In the genomic region with DNA sequence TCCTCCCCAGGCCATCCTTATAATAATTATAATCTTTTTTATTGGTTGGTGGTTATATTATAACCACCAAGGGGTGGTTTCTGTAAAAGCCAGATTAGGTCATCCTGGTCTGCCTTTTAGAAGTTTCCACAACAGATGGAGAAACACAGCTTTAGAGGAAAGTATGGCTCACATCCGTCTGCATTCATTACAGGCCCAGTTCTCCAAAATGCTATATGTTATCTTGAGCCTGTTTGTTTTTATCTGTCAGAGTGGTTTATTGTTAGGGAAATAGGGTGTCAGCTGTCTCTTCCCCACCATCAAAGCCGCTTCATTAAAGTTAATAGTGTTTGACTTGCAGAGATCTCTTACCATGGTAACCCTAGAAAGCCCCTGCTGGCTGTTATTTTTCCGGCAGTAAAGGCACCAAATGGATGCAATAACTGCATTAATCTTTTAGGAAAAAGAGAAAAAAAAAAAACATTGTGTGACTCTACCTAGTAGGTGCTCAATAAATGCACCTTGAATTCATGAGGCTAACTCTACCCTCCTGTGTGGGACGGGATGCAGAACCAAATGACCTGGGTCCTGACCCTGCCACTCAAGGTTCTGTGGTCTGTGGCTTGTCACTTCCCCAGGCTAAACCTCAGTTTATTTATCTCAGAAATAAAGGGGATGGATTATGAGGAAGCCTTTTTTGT, we compare ENCODE assay signal across 22 cellular contexts.
DNase-seq lines count a peak whose midpoint lies in the region; FAIRE-seq and TF ChIP-seq lines count a peak whose summit lies in the region.
"Had no signal": no experiment of that assay in that cellular context is flagged by ENCODE, and none has a peak within 500 bp of the region (broad histone marks: within the 10 kb centered on the region; RNA-seq: fewer than 3 reads in every experiment).

No MANE protein-coding gene starts in this region.

- no peaks in the 10 kb centered on the region for H3K79me2 ChIP-seq in smooth muscle cell (ENCODE audit: low read depth)

- peak; percentile 94 for DNase-seq in NCI-H2171 treated with DMSO at 0.1 percent for 48 hours (lab: John Stamatoyannopoulos, UW)
- peak; percentile 82 for DNase-seq in amniotic epithelial cell (ENCODE audit: low read depth)
- no peak for DNase-seq in smooth muscle cell (lab: John Stamatoyannopoulos, UW; ENCODE audit: unreplicated experiment)
- DNase-seq in sigmoid colon = no peak
- DNase-seq in activated CD4-positive, alpha-beta T cell treated with anti-CD3 and anti-CD28 coated beads for 4 hours = no peak
- no peak for DNase-seq in RCC 7860 (ENCODE audit: low spot score)
- DNase-seq: activated CD8-positive, alpha-beta memory T cell treated with anti-CD3 and anti-CD28 coated beads, Interleukin-2, amount 50 U/mL, for 4 hours; activated effector memory CD4-positive, alpha-beta T cell treated with Interleukin-2 at 50 U/mL for 16 hours; CD4-positive, alpha-beta T cell; colonic mucosa; DMS153; effector memory CD8-positive, alpha-beta T cell; GF-D8; Kasumi-1; NCI-H1417; NCI-H524 treated with DMSO at 0.1 percent for 48 hours; PC-3; stimulated activated CD4-positive, alpha-beta T cell treated with anti-CD3 and anti-CD28 coated beads, Interleukin-2, amount 100 ng/mL, for 48 hours; stimulated activated naive B cell treated with anti-CD40 and anti-IgM and Interleukin-4, amounts not matched to agents 10 μg/mL and 1 μg/mL and 100 μg/mL, for 72 hours; WERI-Rb-1 had no signal

- H4K20me1 ChIP-seq in smooth muscle cell (ENCODE audit: low read depth) = no peaks in the 10 kb centered on the region

- peak overlapping the region; percentile 52 for H3K9ac ChIP-seq in smooth muscle cell (ENCODE audit: low read depth)

- H3K27ac ChIP-seq in HEK293 (ENCODE audit: extremely low read depth, low read depth, low read length) (peak overlapping the region; percentile 55), smooth muscle cell (ENCODE audit: low read depth) (peak overlapping the region; percentile 89), sigmoid colon (no peak overlapping the region)
- H3K27ac ChIP-seq: colonic mucosa, WERI-Rb-1 had no signal

- no peak overlapping the region for H2AFZ ChIP-seq in smooth muscle cell (ENCODE audit: low read depth)

- WGBS in smooth muscle cell (ENCODE audit: low lambda C conversion rate) = 17% methylated on average over 4 of the region's 4 CpGs
- 59 to 71% methylated on average over 4 of the region's 4 CpGs for WGBS in sigmoid colon, 2 donors

- H3K4me1 ChIP-seq in HEK293 (ENCODE audit: control insufficient read depth, insufficient read depth, low read length) (peaks cover 12% of the 10 kb centered on the region), smooth muscle cell (ENCODE audit: low read depth) (peaks cover 12% of the 10 kb centered on the region), sigmoid colon (no peaks in the 10 kb centered on the region)
- H3K4me1 ChIP-seq: colonic mucosa had no signal

- H3K9me3 ChIP-seq in HEK293 (ENCODE audit: control insufficient read depth, insufficient read depth, low read depth, low read length) = no peaks in the 10 kb centered on the region
- H3K9me3 ChIP-seq in smooth muscle cell (replicated peaks; ENCODE audit: low read depth) = no peaks in the 10 kb centered on the region
- H3K9me3 ChIP-seq in sigmoid colon = no peaks in the 10 kb centered on the region
- H3K9me3 ChIP-seq: colonic mucosa had no signal

- H3K4me3 ChIP-seq in HEK293 (ENCODE audit: low read depth, low read length) (no peak overlapping the region), smooth muscle cell (no peak overlapping the region), sigmoid colon (no peak overlapping the region)
- H3K4me3 ChIP-seq: colonic mucosa, lung had no signal

- FAIRE-seq in RCC 7860 (lab: Jason Lieb, UNC) = no peak

- H3K27me3 ChIP-seq in smooth muscle cell (ENCODE audit: low read depth) (no peaks in the 10 kb centered on the region), sigmoid colon (peaks cover 0 to 3% (median 0%) of the 10 kb centered on the region in 3 donors)

- H3K4me2 ChIP-seq in smooth muscle cell = peak overlapping the region; percentile 52

- POLR2A ChIA-PET in HEK293 (lab: Yijun Ruan, JAX) = no interaction called here

- TF ChIP-seq CTCF in HEK293 (tag by site-specific recombination; IDR thresholded peaks at IDR 0.05) (no peak), smooth muscle cell (IDR thresholded peaks at IDR 0.05; ENCODE audit: borderline replicate concordance, insufficient read depth, poor library complexity, severe bottlenecking) (no peak), sigmoid colon (IDR thresholded peaks at IDR 0.05) (no peak)

- no peaks in the 10 kb centered on the region for H3K36me3 ChIP-seq in HEK293 (ENCODE audit: control insufficient read depth in 2 of 2, insufficient read depth in 1 of 2, low read length in 2 of 2)
- H3K36me3 ChIP-seq in smooth muscle cell (ENCODE audit: low read depth) = no peaks in the 10 kb centered on the region
- H3K36me3 ChIP-seq in sigmoid colon = no peaks in the 10 kb centered on the region
- H3K36me3 ChIP-seq: colonic mucosa, WERI-Rb-1 had no signal

- peaks cover 15% of the 10 kb centered on the region for H3F3A ChIP-seq in smooth muscle cell (ENCODE audit: low read depth)

- no peak for TF ChIP-seq POLR2A in sigmoid colon (IDR thresholded peaks at IDR 0.05)

- no peak for TF ChIP-seq EP300 in sigmoid colon (IDR thresholded peaks at IDR 0.05)

- CTCF ChIA-PET in HEK293 (lab: Yijun Ruan, JAX) = interaction anchor here (0.7 to 1.0 kb wide), 2 partner anchors 70 to 435 kb away, joined by 3 to 6 read pairs; no protein-coding TSS in a partner anchor

- intact Hi-C loops in sigmoid colon (cut with DNase I) = no loop called here

TF ChIP-seq in HEK293, 187 proteins besides CTCF, POLR2A, EP300 and RAD21 (continues in another document):
- TF ChIP-seq, protein P1, sequence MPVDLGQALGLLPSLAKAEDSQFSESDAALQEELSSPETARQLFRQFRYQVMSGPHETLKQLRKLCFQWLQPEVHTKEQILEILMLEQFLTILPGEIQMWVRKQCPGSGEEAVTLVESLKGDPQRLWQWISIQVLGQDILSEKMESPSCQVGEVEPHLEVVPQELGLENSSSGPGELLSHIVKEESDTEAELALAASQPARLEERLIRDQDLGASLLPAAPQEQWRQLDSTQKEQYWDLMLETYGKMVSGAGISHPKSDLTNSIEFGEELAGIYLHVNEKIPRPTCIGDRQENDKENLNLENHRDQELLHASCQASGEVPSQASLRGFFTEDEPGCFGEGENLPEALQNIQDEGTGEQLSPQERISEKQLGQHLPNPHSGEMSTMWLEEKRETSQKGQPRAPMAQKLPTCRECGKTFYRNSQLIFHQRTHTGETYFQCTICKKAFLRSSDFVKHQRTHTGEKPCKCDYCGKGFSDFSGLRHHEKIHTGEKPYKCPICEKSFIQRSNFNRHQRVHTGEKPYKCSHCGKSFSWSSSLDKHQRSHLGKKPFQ (tag by site-specific recombination; IDR thresholded peaks at IDR 0.05) = peak; percentile 55; the same call in 1 of the 2 replicates
- TF ChIP-seq IKZF3 (tag by site-specific recombination; IDR thresholded peaks at IDR 0.05) = 0 out of 2 replicates have a peak, but pooled peaks have one; percentile 30
- peak; percentile 48; the same call in 1 of the 2 replicates for TF ChIP-seq GLI2 (tag by site-specific recombination; IDR thresholded peaks at IDR 0.05; ENCODE audit: borderline replicate concordance, low read depth)
- TF ChIP-seq ZNF629 (tag by site-specific recombination; IDR thresholded peaks at IDR 0.05) = peak; percentile 35; the same call in 1 of the 2 replicates
- peak; percentile 83; the same call in 1 of the 2 replicates for TF ChIP-seq ZNF561 (tag by site-specific recombination; IDR thresholded peaks at IDR 0.05; ENCODE audit: borderline replicate concordance)
- TF ChIP-seq TCF7L2 (IDR thresholded peaks at IDR 0.05; ENCODE audit: borderline replicate concordance, low read depth, low read length) = peak; percentile 95
- peak; percentile 82 for TF ChIP-seq OVOL3 (tag by site-specific recombination; IDR thresholded peaks at IDR 0.05)
- TF ChIP-seq, protein P2, sequence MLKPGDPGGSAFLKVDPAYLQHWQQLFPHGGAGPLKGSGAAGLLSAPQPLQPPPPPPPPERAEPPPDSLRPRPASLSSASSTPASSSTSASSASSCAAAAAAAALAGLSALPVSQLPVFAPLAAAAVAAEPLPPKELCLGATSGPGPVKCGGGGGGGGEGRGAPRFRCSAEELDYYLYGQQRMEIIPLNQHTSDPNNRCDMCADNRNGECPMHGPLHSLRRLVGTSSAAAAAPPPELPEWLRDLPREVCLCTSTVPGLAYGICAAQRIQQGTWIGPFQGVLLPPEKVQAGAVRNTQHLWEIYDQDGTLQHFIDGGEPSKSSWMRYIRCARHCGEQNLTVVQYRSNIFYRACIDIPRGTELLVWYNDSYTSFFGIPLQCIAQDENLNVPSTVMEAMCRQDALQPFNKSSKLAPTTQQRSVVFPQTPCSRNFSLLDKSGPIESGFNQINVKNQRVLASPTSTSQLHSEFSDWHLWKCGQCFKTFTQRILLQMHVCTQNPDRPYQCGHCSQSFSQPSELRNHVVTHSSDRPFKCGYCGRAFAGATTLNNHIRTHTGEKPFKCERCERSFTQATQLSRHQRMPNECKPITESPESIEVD (tag by site-specific recombination; IDR thresholded peaks at IDR 0.05) = peak; percentile 75
- peak; percentile 73; the same call in 1 of the 2 replicates for TF ChIP-seq TRIM28 (IDR thresholded peaks at IDR 0.05; ENCODE audit: borderline replicate concordance, low read length)
- no peak for TF ChIP-seq YY2 (tag by site-specific recombination; IDR thresholded peaks at IDR 0.05)
- TF ChIP-seq, protein P3, sequence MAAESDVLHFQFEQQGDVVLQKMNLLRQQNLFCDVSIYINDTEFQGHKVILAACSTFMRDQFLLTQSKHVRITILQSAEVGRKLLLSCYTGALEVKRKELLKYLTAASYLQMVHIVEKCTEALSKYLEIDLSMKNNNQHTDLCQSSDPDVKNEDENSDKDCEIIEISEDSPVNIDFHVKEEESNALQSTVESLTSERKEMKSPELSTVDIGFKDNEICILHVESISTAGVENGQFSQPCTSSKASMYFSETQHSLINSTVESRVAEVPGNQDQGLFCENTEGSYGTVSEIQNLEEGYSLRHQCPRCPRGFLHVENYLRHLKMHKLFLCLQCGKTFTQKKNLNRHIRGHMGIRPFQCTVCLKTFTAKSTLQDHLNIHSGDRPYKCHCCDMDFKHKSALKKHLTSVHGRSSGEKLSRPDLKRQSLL (tag by site-specific recombination; IDR thresholded peaks at IDR 0.05) = no peak
- TF ChIP-seq ZBTB8A (tag by site-specific recombination; IDR thresholded peaks at IDR 0.05) = peak; percentile 35; the same call in 1 of the 2 replicates
- TF ChIP-seq KLF7 (tag by site-specific recombination; IDR thresholded peaks at IDR 0.05; ENCODE audit: borderline replicate concordance) = peak; percentile 72; the same call in 1 of the 2 replicates
- peak; percentile 86 for TF ChIP-seq ZXDB (tag by site-specific recombination; IDR thresholded peaks at IDR 0.05)
- TF ChIP-seq ZNF843 (tag by site-specific recombination; IDR thresholded peaks at IDR 0.05) = peak; percentile 97
- TF ChIP-seq GLI4 (tag by site-specific recombination; IDR thresholded peaks at IDR 0.05) = no peak
- peak; percentile 36; the same call in 1 of the 2 replicates for TF ChIP-seq ZNF335 (tag by site-specific recombination; conservative IDR thresholded peaks at IDR 0.05)
- peak; percentile 93 for TF ChIP-seq FEZF1 (tag by site-specific recombination; IDR thresholded peaks at IDR 0.05)

Comparison
In these comparisons a context has a peak if more than half of its experiments do, and no peak if none do; other contexts are left out.
1. H3K27ac ChIP-seq: peak in HEK293 (single experiment) and smooth muscle cell (single experiment); none in sigmoid colon (0 of 4).
2. DNase-seq: peak in NCI-H2171 treated with DMSO at 0.1 percent for 48 hours (single experiment) and amniotic epithelial cell (single experiment); none in smooth muscle cell (single experiment), sigmoid colon (single experiment), activated CD4-positive, alpha-beta T cell treated with anti-CD3 and anti-CD28 coated beads for 4 hours (0 of 2) and RCC 7860 (single experiment).